In the genomic region with DNA sequence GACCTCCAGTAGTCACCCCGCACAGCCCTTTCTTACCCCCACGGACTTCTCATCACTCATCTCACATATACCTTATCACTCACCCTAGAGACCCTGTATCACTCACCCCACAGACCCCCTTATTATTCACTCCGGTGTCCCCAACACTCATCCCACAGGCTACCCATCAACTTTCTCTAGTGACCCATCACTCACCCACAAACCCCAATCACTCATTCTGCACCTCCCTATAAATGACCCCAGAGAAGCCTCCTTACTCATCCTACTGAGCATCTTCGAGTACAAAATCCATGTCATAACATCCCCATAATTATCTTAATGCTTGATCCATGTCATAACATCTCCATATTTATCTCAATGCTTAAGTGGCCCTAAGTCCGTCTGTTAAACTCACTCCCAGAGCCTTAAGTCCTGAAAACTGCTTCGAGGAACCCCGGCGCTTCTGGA, we compare ENCODE assay signal across 1 cellular context.
TF ChIP-seq lines count a peak whose summit lies in the region.

No MANE protein-coding gene starts in this region.

TF ChIP-seq in GM23338, 12 proteins besides CTCF, POLR2A, EP300 and RAD21 (continued from another document):
- TF ChIP-seq JUNB (IDR thresholded peaks at IDR 0.05; ENCODE audit: unreplicated experiment) (no peak), NANOG (IDR thresholded peaks at IDR 0.05; ENCODE audit: borderline replicate concordance) (no peak), EZH2 (IDR thresholded peaks at IDR 0.05; ENCODE audit: low read depth, unreplicated experiment) (no peak), ZNF114 (CRISPR knock-in tag; IDR thresholded peaks at IDR 0.05) (no peak), CREB1 (CRISPR knock-in tag; IDR thresholded peaks at IDR 0.05; ENCODE audit: low read depth) (no peak)
- TF ChIP-seq, protein P1, sequence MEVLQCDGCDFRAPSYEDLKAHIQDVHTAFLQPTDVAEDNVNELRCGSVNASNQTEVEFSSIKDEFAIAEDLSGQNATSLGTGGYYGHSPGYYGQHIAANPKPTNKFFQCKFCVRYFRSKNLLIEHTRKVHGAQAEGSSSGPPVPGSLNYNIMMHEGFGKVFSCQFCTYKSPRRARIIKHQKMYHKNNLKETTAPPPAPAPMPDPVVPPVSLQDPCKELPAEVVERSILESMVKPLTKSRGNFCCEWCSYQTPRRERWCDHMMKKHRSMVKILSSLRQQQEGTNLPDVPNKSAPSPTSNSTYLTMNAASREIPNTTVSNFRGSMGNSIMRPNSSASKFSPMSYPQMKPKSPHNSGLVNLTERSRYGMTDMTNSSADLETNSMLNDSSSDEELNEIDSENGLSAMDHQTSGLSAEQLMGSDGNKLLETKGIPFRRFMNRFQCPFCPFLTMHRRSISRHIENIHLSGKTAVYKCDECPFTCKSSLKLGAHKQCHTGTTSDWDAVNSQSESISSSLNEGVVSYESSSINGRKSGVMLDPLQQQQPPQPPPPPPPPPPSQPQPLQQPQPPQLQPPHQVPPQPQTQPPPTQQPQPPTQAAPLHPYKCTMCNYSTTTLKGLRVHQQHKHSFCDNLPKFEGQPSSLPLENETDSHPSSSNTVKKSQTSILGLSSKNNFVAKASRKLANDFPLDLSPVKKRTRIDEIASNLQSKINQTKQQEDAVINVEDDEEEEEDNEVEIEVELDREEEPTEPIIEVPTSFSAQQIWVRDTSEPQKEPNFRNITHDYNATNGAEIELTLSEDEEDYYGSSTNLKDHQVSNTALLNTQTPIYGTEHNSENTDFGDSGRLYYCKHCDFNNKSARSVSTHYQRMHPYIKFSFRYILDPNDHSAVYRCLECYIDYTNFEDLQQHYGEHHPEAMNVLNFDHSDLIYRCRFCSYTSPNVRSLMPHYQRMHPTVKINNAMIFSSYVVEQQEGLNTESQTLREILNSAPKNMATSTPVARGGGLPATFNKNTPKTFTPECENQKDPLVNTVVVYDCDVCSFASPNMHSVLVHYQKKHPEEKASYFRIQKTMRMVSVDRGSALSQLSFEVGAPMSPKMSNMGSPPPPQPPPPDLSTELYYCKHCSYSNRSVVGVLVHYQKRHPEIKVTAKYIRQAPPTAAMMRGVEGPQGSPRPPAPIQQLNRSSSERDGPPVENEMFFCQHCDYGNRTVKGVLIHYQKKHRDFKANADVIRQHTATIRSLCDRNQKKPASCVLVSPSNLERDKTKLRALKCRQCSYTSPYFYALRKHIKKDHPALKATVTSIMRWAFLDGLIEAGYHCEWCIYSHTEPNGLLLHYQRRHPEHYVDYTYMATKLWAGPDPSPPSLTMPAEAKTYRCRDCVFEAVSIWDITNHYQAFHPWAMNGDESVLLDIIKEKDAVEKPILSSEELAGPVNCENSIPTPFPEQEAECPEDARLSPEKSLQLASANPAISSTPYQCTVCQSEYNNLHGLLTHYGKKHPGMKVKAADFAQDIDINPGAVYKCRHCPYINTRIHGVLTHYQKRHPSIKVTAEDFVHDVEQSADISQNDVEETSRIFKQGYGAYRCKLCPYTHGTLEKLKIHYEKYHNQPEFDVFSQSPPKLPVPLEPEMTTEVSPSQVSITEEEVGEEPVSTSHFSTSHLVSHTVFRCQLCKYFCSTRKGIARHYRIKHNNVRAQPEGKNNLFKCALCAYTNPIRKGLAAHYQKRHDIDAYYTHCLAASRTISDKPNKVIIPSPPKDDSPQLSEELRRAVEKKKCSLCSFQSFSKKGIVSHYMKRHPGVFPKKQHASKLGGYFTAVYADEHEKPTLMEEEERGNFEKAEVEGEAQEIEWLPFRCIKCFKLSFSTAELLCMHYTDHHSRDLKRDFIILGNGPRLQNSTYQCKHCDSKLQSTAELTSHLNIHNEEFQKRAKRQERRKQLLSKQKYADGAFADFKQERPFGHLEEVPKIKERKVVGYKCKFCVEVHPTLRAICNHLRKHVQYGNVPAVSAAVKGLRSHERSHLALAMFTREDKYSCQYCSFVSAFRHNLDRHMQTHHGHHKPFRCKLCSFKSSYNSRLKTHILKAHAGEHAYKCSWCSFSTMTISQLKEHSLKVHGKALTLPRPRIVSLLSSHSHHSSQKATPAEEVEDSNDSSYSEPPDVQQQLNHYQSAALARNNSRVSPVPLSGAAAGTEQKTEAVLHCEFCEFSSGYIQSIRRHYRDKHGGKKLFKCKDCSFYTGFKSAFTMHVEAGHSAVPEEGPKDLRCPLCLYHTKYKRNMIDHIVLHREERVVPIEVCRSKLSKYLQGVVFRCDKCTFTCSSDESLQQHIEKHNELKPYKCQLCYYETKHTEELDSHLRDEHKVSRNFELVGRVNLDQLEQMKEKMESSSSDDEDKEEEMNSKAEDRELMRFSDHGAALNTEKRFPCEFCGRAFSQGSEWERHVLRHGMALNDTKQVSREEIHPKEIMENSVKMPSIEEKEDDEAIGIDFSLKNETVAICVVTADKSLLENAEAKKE (CRISPR knock-in tag; IDR thresholded peaks at IDR 0.05): no peak
